ENCODE assay signal across 9 cellular contexts in the genomic region with DNA sequence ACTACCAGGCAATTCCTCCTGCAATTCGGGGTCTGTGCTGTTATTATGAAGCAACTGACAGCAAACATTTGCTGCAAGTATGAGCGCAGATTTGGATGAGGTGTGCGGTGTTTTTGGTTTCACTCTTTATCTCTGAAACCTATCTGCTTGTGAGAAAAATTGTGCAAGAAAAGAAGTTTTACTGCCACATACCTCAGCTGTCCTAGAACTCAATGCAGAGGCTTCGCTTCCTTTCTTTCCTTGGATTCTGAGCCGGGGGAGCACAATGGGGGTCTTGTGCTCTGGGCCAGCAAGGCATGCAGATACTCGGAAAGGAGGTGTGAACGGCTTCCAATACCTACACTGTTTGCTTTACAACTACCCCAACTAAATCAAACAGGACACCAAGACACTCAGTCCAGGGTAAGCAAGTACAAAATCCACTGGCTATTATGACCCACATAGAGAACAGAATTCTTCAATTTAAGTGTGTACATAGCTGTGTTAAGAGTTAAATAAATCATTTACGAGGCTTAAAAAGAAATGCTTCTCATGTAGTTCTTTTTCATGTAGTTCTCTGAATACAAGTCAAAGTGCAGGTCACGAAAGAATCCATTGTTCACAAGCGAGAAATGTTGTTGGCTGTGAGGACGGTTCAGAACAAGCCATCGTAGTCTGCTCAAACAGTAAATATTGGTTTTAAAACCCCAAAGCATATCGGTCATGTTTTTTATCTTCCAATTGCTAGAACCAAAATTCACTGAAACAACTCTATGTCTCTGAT. TPM values are rescaled to one million over a fixed set of nuclear protein-coding genes. Genes with fewer than 3 reads are reported as not detected.
DNase-seq lines count a peak whose midpoint lies in the region; ATAC-seq, FAIRE-seq and TF ChIP-seq lines count a peak whose summit lies in the region.
"Had no signal": no experiment of that assay in that cellular context is flagged by ENCODE, and none has a peak within 500 bp of the region (broad histone marks: within the 10 kb centered on the region; RNA-seq: fewer than 3 reads in every experiment).

No MANE protein-coding gene starts in this region.

- H3K4me1 ChIP-seq in astrocyte (ENCODE audit: insufficient read depth, low read length), result peaks cover 11% of the 10 kb centered on the region
- no peaks in the 10 kb centered on the region for H3K4me1 ChIP-seq in keratinocyte (ENCODE audit: control insufficient read depth, extremely low read depth, insufficient read depth, low read length)
- H3K4me1 ChIP-seq in skeletal muscle satellite cell (ENCODE audit: control insufficient read depth, insufficient read depth, low read length), result peaks cover 9% of the 10 kb centered on the region

- no peaks in the 10 kb centered on the region for H3K9me1 ChIP-seq in keratinocyte (ENCODE audit: control insufficient read depth, extremely low read depth, insufficient read depth, low read length)

- no peaks in the 10 kb centered on the region for H3K79me2 ChIP-seq in astrocyte (ENCODE audit: insufficient read depth, low read length)
- no peaks in the 10 kb centered on the region for H3K79me2 ChIP-seq in keratinocyte (ENCODE audit: control insufficient read depth, insufficient read depth, low read length)

- H3K4me3 ChIP-seq in H7 (ENCODE audit: insufficient read depth, low read depth, low read length) (no peak overlapping the region), astrocyte (ENCODE audit: insufficient read depth, low read depth, low read length) (peak overlapping the region; percentile 63), keratinocyte (ENCODE audit: control insufficient read depth in 2 of 3, extremely low read depth in 1 of 3, insufficient read depth in 2 of 3, low read depth in 1 of 3, low read length in 3 of 3) (no peak overlapping the region), skeletal muscle satellite cell (ENCODE audit: low read length) (no peak overlapping the region)

- H3K9ac ChIP-seq in astrocyte (ENCODE audit: low read length) (peak overlapping the region; percentile 49), keratinocyte (ENCODE audit: control insufficient read depth, extremely low read depth, insufficient read depth, low read length) (no peak overlapping the region), skeletal muscle satellite cell (ENCODE audit: low read depth, low read length) (no peak overlapping the region)

- H3K9me3 ChIP-seq in astrocyte (ENCODE audit: insufficient read depth, low read depth, low read length), result no peaks in the 10 kb centered on the region
- H3K9me3 ChIP-seq in keratinocyte (ENCODE audit: control insufficient read depth, low read depth, low read length), result no peaks in the 10 kb centered on the region
- no peaks in the 10 kb centered on the region for H3K9me3 ChIP-seq in skeletal muscle satellite cell (replicated peaks; ENCODE audit: low read length)

- no peaks in the 10 kb centered on the region for H3K36me3 ChIP-seq in H7 (replicated peaks; ENCODE audit: control insufficient read depth, insufficient read depth, low read length)
- no peaks in the 10 kb centered on the region for H3K36me3 ChIP-seq in astrocyte (ENCODE audit: insufficient read depth, low read length)
- H3K36me3 ChIP-seq in keratinocyte (ENCODE audit: control insufficient read depth in 2 of 2, extremely low read depth in 1 of 2, insufficient read depth in 2 of 2, low read length in 2 of 2), result no peaks in the 10 kb centered on the region
- no peaks in the 10 kb centered on the region for H3K36me3 ChIP-seq in skeletal muscle satellite cell (ENCODE audit: insufficient read depth, low read length)

- no peak for TF ChIP-seq CTCF in astrocyte (IDR thresholded peaks at IDR 0.05; ENCODE audit: insufficient read depth, low read depth, low read length)
- TF ChIP-seq CTCF in keratinocyte (optimal IDR thresholded peaks at IDR 0.05 in 1 of 3, IDR thresholded peaks at IDR 0.05 in 1 of 3, conservative IDR thresholded peaks at IDR 0.05 in 1 of 3; ENCODE audit: extremely low read depth in 1 of 3, insufficient read depth in 2 of 3, low read length in 3 of 3), result no peak

- H3K4me2 ChIP-seq in astrocyte (ENCODE audit: low read length) (peak overlapping the region; percentile 84), keratinocyte (ENCODE audit: control insufficient read depth, extremely low read depth, insufficient read depth, low read depth, low read length) (peak overlapping the region; percentile 59), skeletal muscle satellite cell (ENCODE audit: low read length) (peak overlapping the region; percentile 64)

- FAIRE-seq in astrocyte (lab: Jason Lieb, UNC) (peak; percentile 56), keratinocyte (lab: Jason Lieb, UNC) (no peak)

- no peaks in the 10 kb centered on the region for H3K36me3 Mint-ChIP-seq in astrocyte (ENCODE audit: low read depth, unreplicated experiment)

- no peaks in the 10 kb centered on the region for H4K20me1 ChIP-seq in astrocyte (ENCODE audit: insufficient read depth, low read length)
- H4K20me1 ChIP-seq in keratinocyte (ENCODE audit: control insufficient read depth, extremely low read depth, insufficient read depth, low read length), result no peaks in the 10 kb centered on the region

- H3K27ac Mint-ChIP-seq in astrocyte (ENCODE audit: unreplicated experiment), result peak overlapping the region; percentile 68

- H3K27me3 ChIP-seq in H7 (ENCODE audit: control insufficient read depth, insufficient read depth, low read length), result no peaks in the 10 kb centered on the region
- H3K27me3 ChIP-seq in astrocyte (ENCODE audit: insufficient read depth, low read length), result no peaks in the 10 kb centered on the region
- H3K27me3 ChIP-seq in keratinocyte (ENCODE audit: control insufficient read depth, extremely low read depth, insufficient read depth, low read length), result no peaks in the 10 kb centered on the region
- H3K27me3 ChIP-seq in skeletal muscle satellite cell (ENCODE audit: control insufficient read depth, insufficient read depth, low read length), result no peaks in the 10 kb centered on the region

- H3K4me3 Mint-ChIP-seq in astrocyte (ENCODE audit: unreplicated experiment), result peak overlapping the region; percentile 81

- H3K9me3 Mint-ChIP-seq in astrocyte (ENCODE audit: unreplicated experiment), result peaks cover 2% of the 10 kb centered on the region

- H3K4me1 Mint-ChIP-seq in astrocyte (ENCODE audit: low read depth, unreplicated experiment), result peaks cover 30% of the 10 kb centered on the region

- dilution Hi-C loops in keratinocyte (cut with MboI; ENCODE audit: extremely low pct_ligation_motif_present, low sequenced_read_pairs), result no loop called here

- no peaks in the 10 kb centered on the region for H3K27me3 Mint-ChIP-seq in astrocyte (ENCODE audit: low read depth, unreplicated experiment)

- H3K27ac ChIP-seq in astrocyte (ENCODE audit: low read depth, low read length), result no peak overlapping the region
- no peak overlapping the region for H3K27ac ChIP-seq in keratinocyte (ENCODE audit: control insufficient read depth, insufficient read depth, low read length)

- ATAC-seq in GM19397 (IDR thresholded peaks at IDR 0.05; ENCODE audit: unreplicated experiment), result no peak
- no peak for ATAC-seq in HG03432 (IDR thresholded peaks at IDR 0.05; ENCODE audit: unreplicated experiment)
- no peak for ATAC-seq in GM18873 (IDR thresholded peaks at IDR 0.05; ENCODE audit: low FRiP score, unreplicated experiment)
- no peak for ATAC-seq in HG03045 (IDR thresholded peaks at IDR 0.05; ENCODE audit: unreplicated experiment)

- DNase-seq in H7 (peak; percentile 58), astrocyte (ENCODE audit: low read depth) (no peak), keratinocyte (ENCODE audit: low read depth, low spot score) (no peak)

- H2AFZ ChIP-seq in astrocyte (ENCODE audit: low read depth, low read length) (peak overlapping the region; percentile 80), keratinocyte (ENCODE audit: control insufficient read depth, low read length) (no peak overlapping the region)

RNA-seq across cellular contexts. Expression of gene SORBS2, which starts 1.1 kb away (rescaled TPM):
- 6.8 and 7.3 TPM in 2 replicates for total RNA-seq in H7 (2014; rRNA removed; shearing (Covaris generic))
- total RNA-seq in astrocyte, result 96.1 and 97.4 TPM in 2 replicates
- 0.14 to 0.55 TPM (median 0.18 TPM) in 3 replicates for polyA plus RNA-seq in keratinocyte
- 0.79 TPM for polyA plus RNA-seq in keratinocyte (2011; ENCODE audit: low read depth)
- 0.28 and 0.35 TPM in 2 replicates for polyA plus RNA-seq in keratinocyte (2011; cell fraction: cytosol; rRNA removed)
- 0.11 and 0.85 TPM in 2 replicates for polyA plus RNA-seq in keratinocyte (2011; cell fraction: nucleus; rRNA removed)
- polyA plus RNA-seq in keratinocyte (2012; ENCODE audit: low replicate concordance), result 0.38 TPM in 1 of 2 replicates, not detected in the other
- polyA minus RNA-seq in keratinocyte, result 0.58 to 0.92 TPM in 2 of 3 replicates, not detected in the other
- polyA minus RNA-seq in keratinocyte (2011; cell fraction: cytosol; rRNA and poly(A)+ RNA removed), result not detected
- 1.1 TPM in 1 of 2 replicates, not detected in the other for polyA minus RNA-seq in keratinocyte (2011; cell fraction: nucleus; rRNA and poly(A)+ RNA removed)
- total RNA-seq in skeletal muscle satellite cell (2012; rRNA removed), result 14.4 and 45.9 TPM in 2 replicates
- total RNA-seq: T-helper 2 cell treated with Interferon-gamma antibody and Interleukin-4, amounts not matched to agents 100 ng/mL and 5 ng/mL, for 36 hours had no signal

Comparison
In these comparisons a context has a peak if more than half of its experiments do, and no peak if none do; other contexts are left out.
1. RNA of gene SORBS2, which starts 1.1 kb away (total RNA-seq): 96.1 to 97.4 TPM in astrocyte; 6.8 to 7.3 TPM in H7; every median in the first group is over 10 times any median in the second.
2. Peak in every context shown above with its lines, with median percentiles within 50 percentile points of each other: H3K4me2 ChIP-seq.